In the genomic region with DNA sequence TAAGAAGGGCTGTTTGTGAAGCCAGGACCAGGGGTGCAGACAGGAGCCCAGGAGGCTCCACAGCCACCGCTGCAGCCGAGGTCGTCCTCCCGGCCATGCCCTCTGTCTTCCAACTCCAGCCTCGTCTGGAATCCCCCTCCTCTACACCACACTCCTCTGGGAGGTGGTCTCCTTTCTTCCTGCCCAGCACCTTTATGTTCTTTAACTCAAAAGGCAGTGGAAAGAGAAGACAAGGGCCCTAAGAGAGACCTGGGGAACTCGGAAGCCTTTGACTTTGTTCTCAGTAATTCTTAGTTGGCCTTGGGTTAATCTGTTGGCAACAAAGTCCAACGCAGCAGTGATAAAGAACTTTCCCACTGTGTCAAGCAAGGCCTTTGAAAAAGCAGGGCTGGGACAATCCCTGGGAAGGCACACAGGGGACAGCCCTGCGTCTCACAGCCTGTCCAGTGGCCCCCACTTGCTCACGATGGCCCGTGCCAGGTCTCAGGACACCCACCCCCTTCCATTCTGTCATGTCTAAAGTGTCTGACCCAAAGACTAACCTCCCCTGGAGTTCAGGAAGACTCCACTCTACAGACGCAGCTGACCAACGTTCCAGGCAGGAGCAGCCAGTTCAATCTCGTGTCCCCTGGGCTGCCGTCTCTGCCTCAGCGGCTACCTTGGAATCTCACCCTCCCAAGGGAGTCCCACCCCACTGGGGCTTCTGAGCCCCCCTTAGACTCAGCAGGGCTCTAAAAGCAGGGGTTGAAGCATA, we compare ENCODE assay signal across 1 cellular context.
TF ChIP-seq lines count a peak whose summit lies in the region.

No MANE protein-coding gene starts in this region.

TF ChIP-seq in endothelial cell of umbilical vein, 7 proteins besides CTCF, POLR2A, EP300 and RAD21 (continued from another document):
- no peak for TF ChIP-seq POLR2AphosphoS5 (IDR thresholded peaks at IDR 0.05; ENCODE audit: insufficient read depth, low read depth, low read length)
- TF ChIP-seq, protein P1, sequence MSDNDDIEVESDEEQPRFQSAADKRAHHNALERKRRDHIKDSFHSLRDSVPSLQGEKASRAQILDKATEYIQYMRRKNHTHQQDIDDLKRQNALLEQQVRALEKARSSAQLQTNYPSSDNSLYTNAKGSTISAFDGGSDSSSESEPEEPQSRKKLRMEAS (IDR thresholded peaks at IDR 0.05; ENCODE audit: insufficient read depth, insufficient read length): no peak
